20 cellular contexts compared by ENCODE assay signal in the genomic region with DNA sequence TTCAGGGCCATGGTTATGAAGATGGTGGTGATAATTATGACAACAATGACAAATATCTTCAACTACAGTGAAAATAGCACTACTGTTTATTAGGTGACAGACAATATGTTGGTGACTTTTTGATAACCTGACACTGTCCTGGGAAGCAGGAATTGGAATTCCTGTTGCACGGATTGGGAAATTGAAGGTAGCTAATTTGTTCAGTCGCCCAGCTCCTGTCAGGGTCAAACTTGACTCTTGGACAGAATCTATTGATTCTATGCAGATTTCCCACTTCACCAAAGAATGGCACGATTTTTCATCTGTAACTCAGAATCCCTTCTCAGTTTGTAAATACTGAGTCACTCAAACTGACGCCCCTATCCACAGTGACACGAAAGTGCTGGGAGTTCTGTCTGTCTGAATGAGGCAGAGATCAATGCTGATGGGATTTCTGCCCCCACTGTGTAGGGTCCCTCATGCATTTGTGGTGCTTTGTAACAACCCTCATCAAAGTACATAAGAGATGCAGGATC.
"Had no signal": no experiment of that assay in that cellular context is flagged by ENCODE, and none has a peak within 500 bp of the region (broad histone marks: within the 10 kb centered on the region; RNA-seq: fewer than 3 reads in every experiment).

No MANE protein-coding gene starts in this region.

- H3K9ac ChIP-seq: SK-N-SH had no signal

- DNase-seq: IMR-90, Karpas-422, KG1, MM.1S, NCI-H1092 treated with DMSO at 0.1 percent for 48 hours, NCI-H1436, NCI-H187, NCI-H2029, NCI-H2081 treated with DMSO at 0.1 percent for 48 hours, NCI-H2171, NCI-H226, NCI-H446, NCI-H510A, NCI-H524 treated with DMSO at 0.1 percent for 48 hours, NCI-H69, NCI-H774, SHP77, SK-N-SH, T-helper 1 cell had no signal

- H3K27ac ChIP-seq: RWPE1 had no signal

- H3K4me2 ChIP-seq: SK-N-SH had no signal

- H3K9me3 ChIP-seq: SK-N-SH had no signal
